Comparison of ENCODE assay signal across 30 cellular contexts in the genomic region with DNA sequence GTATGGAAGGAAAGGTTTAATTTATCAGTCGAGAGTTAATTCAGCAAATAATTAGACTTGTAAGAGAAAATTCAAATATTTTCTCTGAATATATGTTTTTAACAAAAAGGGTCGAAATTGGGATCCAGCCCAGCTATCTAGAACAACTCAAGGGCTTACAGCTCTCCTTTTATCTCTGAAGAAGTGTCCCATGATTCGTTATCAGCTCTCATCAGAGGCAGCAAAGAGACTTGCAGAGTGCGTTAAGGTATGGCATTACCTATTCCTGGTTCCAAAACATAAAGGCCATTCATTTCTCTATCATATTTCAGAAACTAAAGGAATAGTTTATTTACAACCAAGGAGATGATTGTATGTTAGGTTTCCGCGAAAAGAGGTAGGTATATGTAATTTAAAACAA.
"Had no signal": no experiment of that assay in that cellular context is flagged by ENCODE, and none has a peak within 500 bp of the region (broad histone marks: within the 10 kb centered on the region; RNA-seq: fewer than 3 reads in every experiment).

No MANE protein-coding gene starts in this region.

- H3K4me1 ChIP-seq: foreskin keratinocyte had no signal

- H3K4me1 Mint-ChIP-seq: endodermal cell had no signal

- H3K27ac Mint-ChIP-seq: activated CD4-positive, alpha-beta memory T cell treated with anti-CD3 and anti-CD28 coated beads for 36 hours; activated CD4-positive, alpha-beta T cell treated with anti-CD3 and anti-CD28 coated beads for 36 hours; activated CD4-positive, alpha-beta T cell treated with anti-CD3 and anti-CD28 coated beads, Interleukin-2, amount 10 ng/mL, durations not matched to agents 24 days and 14 days; activated CD8-positive, alpha-beta memory T cell treated with anti-CD3 and anti-CD28 coated beads, Interleukin-2, amount 10 ng/mL, durations not matched to agents 7 days and 5 days; activated CD8-positive, alpha-beta T cell treated with anti-CD3 and anti-CD28 coated beads, Interleukin-2, amount 10 ng/mL, durations not matched to agents 7 days and 5 days; activated naive CD4-positive, alpha-beta T cell treated with anti-CD3 and anti-CD28 coated beads, Interleukin-2, amount 10 ng/mL, durations not matched to agents 7 days and 5 days; activated naive CD4-positive, alpha-beta T cell treated with anti-CD3 and anti-CD28 coated beads, Interleukin-2, amount 50 U/mL, for 72 hours; activated T-helper 1 cell treated with anti-CD3 and anti-CD28 coated beads, Interleukin-12 subunit alpha, Interleukin-12 subunit beta, Interleukin-2, Interleukin-4 antibody, amounts not matched to agents 30 ng/mL and 10 ng/mL and 1 ng/mL, durations not matched to agents 14 hours and 24 hours and 36 hours; dendritic cell treated with granulocyte-macrophage colony-stimulating factor and Interleukin-4, amounts not matched to agents 40 ng/mL and 50 ng/mL, for 4 days; endodermal cell had no signal

- ATAC-seq: activated CD4-positive, alpha-beta T cell treated with anti-CD3 and anti-CD28 coated beads for 36 hours; activated CD8-positive, alpha-beta memory T cell treated with anti-CD3 and anti-CD28 coated beads, Interleukin-2, amount 10 ng/mL, durations not matched to agents 7 days and 5 days; activated CD8-positive, alpha-beta T cell treated with anti-CD3 and anti-CD28 coated beads, Interleukin-2, amount 10 ng/mL, durations not matched to agents 7 days and 5 days; activated naive CD4-positive, alpha-beta T cell treated with anti-CD3 and anti-CD28 coated beads, Interleukin-2, amount 50 U/mL, for 72 hours; foreskin keratinocyte; gastrocnemius medialis; heart left ventricle had no signal

- H3K27ac ChIP-seq: brain microvascular endothelial cell, coronary artery, dorsolateral prefrontal cortex, esophagus muscularis mucosa, foreskin keratinocyte, gastrocnemius medialis had no signal

- DNase-seq: activated CD4-positive, alpha-beta memory T cell treated with anti-CD3 and anti-CD28 coated beads for 36 hours; activated CD4-positive, alpha-beta T cell treated with anti-CD3 and anti-CD28 coated beads for 36 hours; activated CD4-positive, alpha-beta T cell treated with anti-CD3 and anti-CD28 coated beads, Interleukin-2, amount 10 ng/mL, durations not matched to agents 24 days and 14 days; activated CD4-positive, CD25-positive, alpha-beta regulatory T cell; activated CD4-positive, CD25-positive, alpha-beta regulatory T cell treated with anti-CD3 and anti-CD28 coated beads, Interleukin-2, amount 50 U/mL, for 72 hours; activated CD8-positive, alpha-beta memory T cell treated with anti-CD3 and anti-CD28 coated beads, Interleukin-2, amount 10 ng/mL, durations not matched to agents 7 days and 5 days; activated CD8-positive, alpha-beta memory T cell treated with anti-CD3 and anti-CD28 coated beads, Interleukin-2, amount 50 U/mL, for 4 hours; activated CD8-positive, alpha-beta T cell treated with anti-CD3 and anti-CD28 coated beads, Interleukin-2, amount 10 ng/mL, durations not matched to agents 7 days and 5 days; activated gamma-delta T cell; activated naive CD4-positive, alpha-beta T cell; activated naive CD4-positive, alpha-beta T cell treated with anti-CD3 and anti-CD28 coated beads, Interleukin-2, amount 10 ng/mL, durations not matched to agents 7 days and 5 days; activated T-cell treated with anti-CD3 and anti-CD28 coated beads, Interleukin-2, amount 50 U/mL, for 1 hour; activated T-cell treated with anti-CD3 and anti-CD28 coated beads, Interleukin-2, amount 50 U/mL, for 48 hours; amniotic stem cell; anterior cingulate cortex; brain microvascular endothelial cell; dorsolateral prefrontal cortex; effector memory CD4-positive, alpha-beta T cell; endodermal cell; foreskin keratinocyte; gastrocnemius medialis; glutamatergic neuron; heart left ventricle; T-helper 2 cell had no signal

- H3K4me3 ChIP-seq: coronary artery, dorsolateral prefrontal cortex, esophagus muscularis mucosa, gastrocnemius medialis, heart left ventricle had no signal

- H3K9me3 Mint-ChIP-seq: activated CD4-positive, alpha-beta memory T cell treated with anti-CD3 and anti-CD28 coated beads for 36 hours; activated CD4-positive, alpha-beta T cell treated with anti-CD3 and anti-CD28 coated beads, Interleukin-2, amount 10 ng/mL, durations not matched to agents 24 days and 14 days; activated naive CD4-positive, alpha-beta T cell treated with anti-CD3 and anti-CD28 coated beads, Interleukin-2, amount 10 ng/mL, durations not matched to agents 7 days and 5 days; activated naive CD4-positive, alpha-beta T cell treated with anti-CD3 and anti-CD28 coated beads, Interleukin-2, amount 50 U/mL, for 72 hours; activated T-helper 1 cell treated with anti-CD3 and anti-CD28 coated beads, Interleukin-12 subunit alpha, Interleukin-12 subunit beta, Interleukin-2, Interleukin-4 antibody, amounts not matched to agents 30 ng/mL and 10 ng/mL and 1 ng/mL, durations not matched to agents 14 hours and 24 hours and 36 hours; central memory CD8-positive, alpha-beta T cell; dendritic cell treated with granulocyte-macrophage colony-stimulating factor and Interleukin-4, amounts not matched to agents 40 ng/mL and 50 ng/mL, for 4 days; endodermal cell had no signal

- H3K4me3 Mint-ChIP-seq: activated CD4-positive, alpha-beta memory T cell treated with anti-CD3 and anti-CD28 coated beads for 36 hours; activated CD4-positive, alpha-beta T cell treated with anti-CD3 and anti-CD28 coated beads for 36 hours; activated CD4-positive, alpha-beta T cell treated with anti-CD3 and anti-CD28 coated beads, Interleukin-2, amount 10 ng/mL, durations not matched to agents 24 days and 14 days; activated CD8-positive, alpha-beta memory T cell treated with anti-CD3 and anti-CD28 coated beads, Interleukin-2, amount 10 ng/mL, durations not matched to agents 7 days and 5 days; activated CD8-positive, alpha-beta T cell treated with anti-CD3 and anti-CD28 coated beads, Interleukin-2, amount 10 ng/mL, durations not matched to agents 7 days and 5 days; activated naive CD4-positive, alpha-beta T cell treated with anti-CD3 and anti-CD28 coated beads, Interleukin-2, amount 10 ng/mL, durations not matched to agents 7 days and 5 days; activated T-helper 1 cell treated with anti-CD3 and anti-CD28 coated beads, Interleukin-12 subunit alpha, Interleukin-12 subunit beta, Interleukin-2, Interleukin-4 antibody, amounts not matched to agents 30 ng/mL and 10 ng/mL and 1 ng/mL, durations not matched to agents 14 hours and 24 hours and 36 hours; central memory CD8-positive, alpha-beta T cell; dendritic cell treated with granulocyte-macrophage colony-stimulating factor and Interleukin-4, amounts not matched to agents 40 ng/mL and 50 ng/mL, for 4 days; endodermal cell had no signal

- H3K27me3 Mint-ChIP-seq: activated CD4-positive, alpha-beta memory T cell treated with anti-CD3 and anti-CD28 coated beads for 36 hours; activated CD4-positive, alpha-beta T cell treated with anti-CD3 and anti-CD28 coated beads for 36 hours; activated CD4-positive, alpha-beta T cell treated with anti-CD3 and anti-CD28 coated beads, Interleukin-2, amount 10 ng/mL, durations not matched to agents 24 days and 14 days; activated CD8-positive, alpha-beta memory T cell treated with anti-CD3 and anti-CD28 coated beads, Interleukin-2, amount 10 ng/mL, durations not matched to agents 7 days and 5 days; activated naive CD4-positive, alpha-beta T cell treated with anti-CD3 and anti-CD28 coated beads, Interleukin-2, amount 10 ng/mL, durations not matched to agents 7 days and 5 days; central memory CD8-positive, alpha-beta T cell; dendritic cell treated with granulocyte-macrophage colony-stimulating factor and Interleukin-4, amounts not matched to agents 40 ng/mL and 50 ng/mL, for 4 days had no signal

- H3K27me3 ChIP-seq: brain microvascular endothelial cell, dorsolateral prefrontal cortex, esophagus muscularis mucosa, foreskin keratinocyte, gastrocnemius medialis, heart left ventricle had no signal

- H3K9me3 ChIP-seq: esophagus muscularis mucosa, gastrocnemius medialis, heart left ventricle had no signal
